ENCODE assay signal across 1 cellular context in the genomic region with DNA sequence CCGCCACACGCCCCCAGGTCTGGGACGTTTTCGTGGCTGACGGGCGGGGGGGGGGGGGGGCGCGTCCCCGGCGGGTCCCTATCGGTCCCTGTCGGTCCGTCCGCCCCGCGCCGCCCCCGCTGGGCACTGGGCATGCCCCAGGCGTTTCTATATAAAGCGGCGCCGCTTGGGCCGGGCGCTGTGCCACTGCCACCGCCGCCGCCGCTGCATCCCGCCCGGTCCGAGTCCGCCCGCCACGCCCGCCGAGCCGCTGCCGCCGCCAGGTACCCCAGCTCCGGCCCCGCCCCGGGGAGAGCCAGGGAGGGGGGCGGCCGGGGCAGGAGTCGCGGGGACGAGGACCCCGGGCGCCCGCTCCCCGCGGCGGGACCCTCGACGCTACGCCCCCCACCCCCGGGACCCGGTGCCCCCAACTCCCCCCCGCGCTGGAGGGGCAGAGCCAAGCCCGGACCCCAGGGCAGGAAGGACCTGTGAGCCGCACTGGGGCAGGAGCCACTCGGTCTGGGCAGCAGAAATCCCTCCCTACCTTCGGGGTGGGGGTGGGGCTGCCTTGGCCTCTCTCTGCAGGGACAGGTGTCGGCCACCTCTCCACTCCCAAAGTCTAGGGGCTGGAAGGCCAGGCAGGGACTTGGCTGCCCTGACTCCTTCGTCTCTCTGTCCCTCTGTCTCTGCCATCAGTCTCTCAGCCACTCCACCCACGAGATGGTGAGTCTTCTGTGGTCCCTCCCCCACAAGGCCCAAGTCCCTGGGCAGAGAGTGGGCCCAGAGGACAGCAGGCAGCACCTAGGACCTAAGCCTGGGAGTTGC.
TF ChIP-seq lines count a peak whose summit lies in the region.

A gene with protein sequence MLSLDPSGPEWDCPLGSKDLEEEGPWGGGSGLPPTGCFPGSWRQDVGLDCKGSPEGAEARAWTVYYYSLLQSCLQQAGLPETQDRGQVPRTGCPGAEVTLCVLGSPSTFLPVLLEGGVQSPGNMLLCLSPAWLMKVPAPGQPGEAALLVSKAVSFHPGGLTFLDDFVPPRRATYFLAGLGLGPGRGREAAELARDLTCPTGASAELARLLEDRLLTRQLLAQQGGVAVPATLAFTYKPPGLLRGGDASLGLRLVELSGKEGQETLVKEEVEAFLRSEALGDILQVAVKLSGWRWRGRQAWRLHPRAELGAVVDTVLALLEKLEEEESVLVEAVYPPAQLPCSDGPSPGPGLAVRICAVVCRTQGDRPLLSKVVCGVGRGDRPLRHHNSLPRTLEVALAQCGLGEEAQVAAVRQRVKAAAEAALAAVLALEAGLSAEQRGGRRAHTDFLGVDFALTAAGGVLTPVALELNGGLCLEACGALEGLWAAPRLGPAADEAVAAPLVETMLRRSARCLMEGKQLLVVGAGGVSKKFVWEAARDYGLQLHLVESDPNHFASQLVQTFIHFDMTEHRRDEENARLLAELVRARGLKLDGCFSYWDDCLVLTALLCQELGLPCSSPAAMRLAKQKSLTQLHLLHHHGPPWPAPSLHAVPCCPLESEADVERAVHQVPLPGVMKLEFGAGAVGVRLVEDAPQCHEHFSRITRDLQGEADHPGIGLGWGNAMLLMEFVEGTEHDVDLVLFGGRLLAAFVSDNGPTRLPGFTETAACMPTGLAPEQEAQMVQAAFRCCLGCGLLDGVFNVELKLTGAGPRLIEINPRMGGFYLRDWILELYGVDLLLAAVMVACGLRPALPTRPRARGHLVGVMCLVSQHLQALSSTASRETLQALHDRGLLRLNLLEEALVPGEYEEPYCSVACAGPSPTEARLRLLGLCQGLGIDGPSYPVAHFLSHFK (plus strand): TSS at position 178 of the 804 bp plus-strand sequence. CDS start 522 bp downstream, at position 700.

TF ChIP-seq in GM23338, 12 proteins besides CTCF, POLR2A, EP300 and RAD21:
- TF ChIP-seq, protein P1, sequence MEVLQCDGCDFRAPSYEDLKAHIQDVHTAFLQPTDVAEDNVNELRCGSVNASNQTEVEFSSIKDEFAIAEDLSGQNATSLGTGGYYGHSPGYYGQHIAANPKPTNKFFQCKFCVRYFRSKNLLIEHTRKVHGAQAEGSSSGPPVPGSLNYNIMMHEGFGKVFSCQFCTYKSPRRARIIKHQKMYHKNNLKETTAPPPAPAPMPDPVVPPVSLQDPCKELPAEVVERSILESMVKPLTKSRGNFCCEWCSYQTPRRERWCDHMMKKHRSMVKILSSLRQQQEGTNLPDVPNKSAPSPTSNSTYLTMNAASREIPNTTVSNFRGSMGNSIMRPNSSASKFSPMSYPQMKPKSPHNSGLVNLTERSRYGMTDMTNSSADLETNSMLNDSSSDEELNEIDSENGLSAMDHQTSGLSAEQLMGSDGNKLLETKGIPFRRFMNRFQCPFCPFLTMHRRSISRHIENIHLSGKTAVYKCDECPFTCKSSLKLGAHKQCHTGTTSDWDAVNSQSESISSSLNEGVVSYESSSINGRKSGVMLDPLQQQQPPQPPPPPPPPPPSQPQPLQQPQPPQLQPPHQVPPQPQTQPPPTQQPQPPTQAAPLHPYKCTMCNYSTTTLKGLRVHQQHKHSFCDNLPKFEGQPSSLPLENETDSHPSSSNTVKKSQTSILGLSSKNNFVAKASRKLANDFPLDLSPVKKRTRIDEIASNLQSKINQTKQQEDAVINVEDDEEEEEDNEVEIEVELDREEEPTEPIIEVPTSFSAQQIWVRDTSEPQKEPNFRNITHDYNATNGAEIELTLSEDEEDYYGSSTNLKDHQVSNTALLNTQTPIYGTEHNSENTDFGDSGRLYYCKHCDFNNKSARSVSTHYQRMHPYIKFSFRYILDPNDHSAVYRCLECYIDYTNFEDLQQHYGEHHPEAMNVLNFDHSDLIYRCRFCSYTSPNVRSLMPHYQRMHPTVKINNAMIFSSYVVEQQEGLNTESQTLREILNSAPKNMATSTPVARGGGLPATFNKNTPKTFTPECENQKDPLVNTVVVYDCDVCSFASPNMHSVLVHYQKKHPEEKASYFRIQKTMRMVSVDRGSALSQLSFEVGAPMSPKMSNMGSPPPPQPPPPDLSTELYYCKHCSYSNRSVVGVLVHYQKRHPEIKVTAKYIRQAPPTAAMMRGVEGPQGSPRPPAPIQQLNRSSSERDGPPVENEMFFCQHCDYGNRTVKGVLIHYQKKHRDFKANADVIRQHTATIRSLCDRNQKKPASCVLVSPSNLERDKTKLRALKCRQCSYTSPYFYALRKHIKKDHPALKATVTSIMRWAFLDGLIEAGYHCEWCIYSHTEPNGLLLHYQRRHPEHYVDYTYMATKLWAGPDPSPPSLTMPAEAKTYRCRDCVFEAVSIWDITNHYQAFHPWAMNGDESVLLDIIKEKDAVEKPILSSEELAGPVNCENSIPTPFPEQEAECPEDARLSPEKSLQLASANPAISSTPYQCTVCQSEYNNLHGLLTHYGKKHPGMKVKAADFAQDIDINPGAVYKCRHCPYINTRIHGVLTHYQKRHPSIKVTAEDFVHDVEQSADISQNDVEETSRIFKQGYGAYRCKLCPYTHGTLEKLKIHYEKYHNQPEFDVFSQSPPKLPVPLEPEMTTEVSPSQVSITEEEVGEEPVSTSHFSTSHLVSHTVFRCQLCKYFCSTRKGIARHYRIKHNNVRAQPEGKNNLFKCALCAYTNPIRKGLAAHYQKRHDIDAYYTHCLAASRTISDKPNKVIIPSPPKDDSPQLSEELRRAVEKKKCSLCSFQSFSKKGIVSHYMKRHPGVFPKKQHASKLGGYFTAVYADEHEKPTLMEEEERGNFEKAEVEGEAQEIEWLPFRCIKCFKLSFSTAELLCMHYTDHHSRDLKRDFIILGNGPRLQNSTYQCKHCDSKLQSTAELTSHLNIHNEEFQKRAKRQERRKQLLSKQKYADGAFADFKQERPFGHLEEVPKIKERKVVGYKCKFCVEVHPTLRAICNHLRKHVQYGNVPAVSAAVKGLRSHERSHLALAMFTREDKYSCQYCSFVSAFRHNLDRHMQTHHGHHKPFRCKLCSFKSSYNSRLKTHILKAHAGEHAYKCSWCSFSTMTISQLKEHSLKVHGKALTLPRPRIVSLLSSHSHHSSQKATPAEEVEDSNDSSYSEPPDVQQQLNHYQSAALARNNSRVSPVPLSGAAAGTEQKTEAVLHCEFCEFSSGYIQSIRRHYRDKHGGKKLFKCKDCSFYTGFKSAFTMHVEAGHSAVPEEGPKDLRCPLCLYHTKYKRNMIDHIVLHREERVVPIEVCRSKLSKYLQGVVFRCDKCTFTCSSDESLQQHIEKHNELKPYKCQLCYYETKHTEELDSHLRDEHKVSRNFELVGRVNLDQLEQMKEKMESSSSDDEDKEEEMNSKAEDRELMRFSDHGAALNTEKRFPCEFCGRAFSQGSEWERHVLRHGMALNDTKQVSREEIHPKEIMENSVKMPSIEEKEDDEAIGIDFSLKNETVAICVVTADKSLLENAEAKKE (CRISPR knock-in tag; IDR thresholded peaks at IDR 0.05): no peak
- TF ChIP-seq JUNB (IDR thresholded peaks at IDR 0.05; ENCODE audit: unreplicated experiment) (no peak), ZNF114 (CRISPR knock-in tag; IDR thresholded peaks at IDR 0.05) (no peak), EZH2phosphoT487 (IDR thresholded peaks at IDR 0.05; ENCODE audit: unreplicated experiment) (no peak)
- TF ChIP-seq, protein P2, sequence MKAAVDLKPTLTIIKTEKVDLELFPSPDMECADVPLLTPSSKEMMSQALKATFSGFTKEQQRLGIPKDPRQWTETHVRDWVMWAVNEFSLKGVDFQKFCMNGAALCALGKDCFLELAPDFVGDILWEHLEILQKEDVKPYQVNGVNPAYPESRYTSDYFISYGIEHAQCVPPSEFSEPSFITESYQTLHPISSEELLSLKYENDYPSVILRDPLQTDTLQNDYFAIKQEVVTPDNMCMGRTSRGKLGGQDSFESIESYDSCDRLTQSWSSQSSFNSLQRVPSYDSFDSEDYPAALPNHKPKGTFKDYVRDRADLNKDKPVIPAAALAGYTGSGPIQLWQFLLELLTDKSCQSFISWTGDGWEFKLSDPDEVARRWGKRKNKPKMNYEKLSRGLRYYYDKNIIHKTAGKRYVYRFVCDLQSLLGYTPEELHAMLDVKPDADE (IDR thresholded peaks at IDR 0.05): no peak
TF ChIP-seq in GM23338: peak in this region for 0.
